11 cellular contexts compared by ENCODE assay signal in the genomic region with DNA sequence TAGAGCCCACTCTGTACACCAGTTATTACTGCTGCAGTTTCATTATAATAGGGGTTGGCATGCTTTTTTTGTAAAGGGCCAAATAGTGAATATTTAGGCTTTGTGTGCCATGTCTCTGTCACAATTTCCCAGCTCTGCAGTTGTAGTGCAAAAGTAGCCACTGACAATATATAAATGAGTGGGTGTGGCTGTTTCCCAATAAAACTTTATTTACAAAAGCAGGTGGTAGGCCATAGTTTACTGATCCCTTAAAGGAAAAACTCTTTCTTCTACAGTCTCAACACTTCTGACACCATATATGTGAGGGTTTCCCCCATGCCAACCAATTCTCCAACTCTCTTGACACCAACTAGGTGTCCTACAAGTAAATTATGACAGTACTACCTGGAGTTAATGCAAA.
"Had no signal": no experiment of that assay in that cellular context is flagged by ENCODE, and none has a peak within 500 bp of the region (broad histone marks: within the 10 kb centered on the region; RNA-seq: fewer than 3 reads in every experiment).

No MANE protein-coding gene starts in this region.

- H3K9ac ChIP-seq: GM23248 had no signal

- H3K4me1 Mint-ChIP-seq: GM23338 had no signal

- H3K27ac ChIP-seq: GM23248 had no signal

- ATAC-seq: GM23338, HCT116 had no signal

- H3K4me2 ChIP-seq: GM23338 had no signal

- H3K4me3 ChIP-seq: GM23248, GM23338, HAP-1 had no signal

- DNase-seq: GM23248, GOT3, H7, H9, HCEC 1CT, HFFc6 had no signal

- H2AFZ ChIP-seq: GM23248 had no signal

- H3K4me1 ChIP-seq: HAP-1 had no signal

- FAIRE-seq: H1, H54 had no signal

- H3K4me3 Mint-ChIP-seq: GM23338, H9, HFFc6 had no signal

- H3K36me3 ChIP-seq: HAP-1 had no signal

- H3K9me3 ChIP-seq: HAP-1 had no signal

- H3K27ac Mint-ChIP-seq: GM23338, H9, HFFc6 had no signal
